Comparison of ENCODE assay signal across 9 cellular contexts in genomic region chr13:32472194-32472621, GRCh38. TPM values are rescaled to one million over a fixed set of nuclear protein-coding genes. Genes with fewer than 3 reads are reported as not detected.
DNase-seq lines count a peak whose midpoint lies in the region; ATAC-seq and TF ChIP-seq lines count a peak whose summit lies in the region.
"Had no signal": no experiment of that assay in that cellular context is flagged by ENCODE, and none has a peak within 500 bp of the region (broad histone marks: within the 10 kb centered on the region; RNA-seq: fewer than 3 reads in every experiment).

No MANE protein-coding gene starts in this region.

- H3K4me1 Mint-ChIP-seq in stimulated activated memory B cell treated with anti-CD40 and anti-IgM and Interleukin-4, amounts not matched to agents 10 μg/mL and 1 μg/mL and 100 μg/mL, for 72 hours, result peaks cover 14% of the 10 kb centered on the region

- H3K27me3 ChIP-seq in adipocyte (replicated peaks; ENCODE audit: control insufficient read depth, insufficient read depth, low read length) (no peaks in the 10 kb centered on the region), thyroid gland (no peaks in the 10 kb centered on the region)

- 65 to 72% methylated on average over 3 of the region's 3 CpGs for WGBS in thyroid gland, 2 donors

- H3K9me3 ChIP-seq in adipocyte (ENCODE audit: control insufficient read depth, low read length) (no peaks in the 10 kb centered on the region), thyroid gland (no peaks in the 10 kb centered on the region)
- H3K9me3 ChIP-seq: prostate gland had no signal

- no peaks in the 10 kb centered on the region for H3K27me3 Mint-ChIP-seq in stimulated activated memory B cell treated with anti-CD40 and anti-IgM and Interleukin-4, amounts not matched to agents 10 μg/mL and 1 μg/mL and 100 μg/mL, for 72 hours

- intact Hi-C loops in thyroid gland (cut with DNase I), result no loop called here

- H3K4me3 Mint-ChIP-seq in stimulated activated memory B cell treated with anti-CD40 and anti-IgM and Interleukin-4, amounts not matched to agents 10 μg/mL and 1 μg/mL and 100 μg/mL, for 72 hours, result no peak overlapping the region

- H3K27ac Mint-ChIP-seq in stimulated activated memory B cell treated with anti-CD40 and anti-IgM and Interleukin-4, amounts not matched to agents 10 μg/mL and 1 μg/mL and 100 μg/mL, for 72 hours, result no peak overlapping the region

- H3K4me1 ChIP-seq in adipocyte (ENCODE audit: control insufficient read depth, insufficient read depth, low read length) (peaks cover 12% of the 10 kb centered on the region), thyroid gland (no peaks in the 10 kb centered on the region)
- H3K4me1 ChIP-seq: prostate gland had no signal

- H3K36me3 Mint-ChIP-seq in stimulated activated memory B cell treated with anti-CD40 and anti-IgM and Interleukin-4, amounts not matched to agents 10 μg/mL and 1 μg/mL and 100 μg/mL, for 72 hours, result peaks cover 11% of the 10 kb centered on the region

- TF ChIP-seq POLR2A in thyroid gland (IDR thresholded peaks at IDR 0.05), result no peak

- H3K9ac ChIP-seq in adipocyte (ENCODE audit: low read length), result no peak overlapping the region

- no peak for TF ChIP-seq CTCF in RWPE1 (conservative IDR thresholded peaks at IDR 0.05; ENCODE audit: low read depth)
- no peak for TF ChIP-seq CTCF in thyroid gland (IDR thresholded peaks at IDR 0.05)

- H3K27ac ChIP-seq in RWPE1 (no peak overlapping the region), thyroid gland (no peak overlapping the region)
- H3K27ac ChIP-seq: prostate gland had no signal

- ATAC-seq in HG02798 (IDR thresholded peaks at IDR 0.05; ENCODE audit: poor library complexity, unreplicated experiment), result peak; percentile 87
- ATAC-seq in stimulated activated memory B cell treated with anti-CD40 and anti-IgM and Interleukin-4, amounts not matched to agents 10 μg/mL and 1 μg/mL and 100 μg/mL, for 72 hours, result peak; percentile 48

- CTCF ChIA-PET in RWPE1 (lab: Yijun Ruan, JAX), result no interaction called here

- POLR2A ChIA-PET in RWPE1 (lab: Yijun Ruan, JAX; ENCODE audit: low non-redundant PET), result no interaction called here

- peak; percentile 26 for DNase-seq in NCI-H510A treated with DMSO at 0.1 percent for 48 hours (lab: John Stamatoyannopoulos, UW)
- DNase-seq in NCI-H510A (lab: John Stamatoyannopoulos, UW), result no peak
- DNase-seq in adipocyte (ENCODE audit: low read depth), result peak; percentile 35
- DNase-seq in RWPE1 (ENCODE audit: low spot score), result no peak
- DNase-seq in thyroid gland, result no peak
- DNase-seq in NCI-H1417 treated with DMSO at 0.1 percent for 48 hours (lab: John Stamatoyannopoulos, UW), result no peak

- H3K36me3 ChIP-seq in adipocyte (ENCODE audit: control insufficient read depth, insufficient read depth, low read length, severe bottlenecking) (peaks cover 36% of the 10 kb centered on the region), thyroid gland (no peaks in the 10 kb centered on the region)
- H3K36me3 ChIP-seq: prostate gland had no signal

- H3K4me3 ChIP-seq in adipocyte (ENCODE audit: low read length) (no peak overlapping the region), thyroid gland (replicated peaks in 1 of 3) (no peak overlapping the region)
- H3K4me3 ChIP-seq: prostate gland had no signal

- H3K9me3 Mint-ChIP-seq in stimulated activated memory B cell treated with anti-CD40 and anti-IgM and Interleukin-4, amounts not matched to agents 10 μg/mL and 1 μg/mL and 100 μg/mL, for 72 hours, result no peaks in the 10 kb centered on the region

RNA-seq across cellular contexts. Expression of gene N4BP2L1, which starts 44.3 kb away (rescaled TPM):
- total RNA-seq in thyroid gland, result 10 to 100 TPM; 15.0 to 38.7 (median 23.8) TPM

Comparison
In these comparisons a context has a peak if more than half of its experiments do, and no peak if none do; other contexts are left out.
1. DNase-seq: peak in NCI-H510A treated with DMSO at 0.1 percent for 48 hours (single experiment) and adipocyte (single experiment); none in NCI-H510A (single experiment), RWPE1 (single experiment), thyroid gland (0 of 2) and NCI-H1417 treated with DMSO at 0.1 percent for 48 hours (single experiment).